In genomic region chr9:6234014-6234413, GRCh38 we compare ENCODE assay signal across 25 cellular contexts. TPM values are rescaled to one million over a fixed set of nuclear protein-coding genes. Genes with fewer than 3 reads are reported as not detected.
DNase-seq lines count a peak whose midpoint lies in the region; ATAC-seq and FAIRE-seq lines count a peak whose summit lies in the region.
"Had no signal": no experiment of that assay in that cellular context is flagged by ENCODE, and none has a peak within 500 bp of the region (broad histone marks: within the 10 kb centered on the region; RNA-seq: fewer than 3 reads in every experiment).

No MANE protein-coding gene starts in this region.

- H3K27ac ChIP-seq in right cardiac atrium (ENCODE audit: low read length): no peak overlapping the region
- H3K27ac ChIP-seq: 22Rv1, A549, C4-2B had no signal

- no peaks in the 10 kb centered on the region for H3K9me3 ChIP-seq in right cardiac atrium (ENCODE audit: control insufficient read depth, low read length)
- H3K9me3 ChIP-seq: A549, Caco-2 had no signal

- ATAC-seq in Right ventricle myocardium inferior (peak; percentile 55), right cardiac atrium (no peak), left cardiac atrium (peak in 1 of 2 donors; percentile 47)
- ATAC-seq: A549, HCT116 had no signal

- whole genome bisulfite sequencing in right cardiac atrium: 15% methylated on average over 1 of the region's 1 CpG

- H3K27me3 ChIP-seq in right cardiac atrium (ENCODE audit: control insufficient read depth, insufficient read depth): no peaks in the 10 kb centered on the region

- peak; percentile 26 for FAIRE-seq in endometrium (lab: Jason Lieb, UNC)
- no peak for FAIRE-seq in frontal cortex (lab: Jason Lieb, UNC)
- FAIRE-seq: A549, D721Med, GM12892, HTR-8/SVneo had no signal

- peaks cover 6% of the 10 kb centered on the region for H3K4me1 ChIP-seq in right cardiac atrium (ENCODE audit: control insufficient read depth, insufficient read depth, low read length)

- DNase-seq in Right ventricle myocardium inferior (ENCODE audit: missing footprints): no peak
- no peak for DNase-seq in right cardiac atrium
- peak; percentile 25 for DNase-seq in left cardiac atrium
- no peak for DNase-seq in stimulated activated CD4-positive, alpha-beta T cell treated with anti-CD3 and anti-CD28 coated beads, Interleukin-1b, Interleukin-23, amount 100 ng/mL, for 48 hours
- no peak for DNase-seq in hepatic stellate cell (ENCODE audit: low spot score)
- DNase-seq in frontal cortex (ENCODE audit: low spot score in 2 of 2): no peak
- DNase-seq: AML-193; Caco-2; CD4-positive, alpha-beta T cell; DMS153; DMS79; GDM1; GOT3; H7; HFFc6; IMR-90 had no signal

- intact Hi-C loops in Right ventricle myocardium inferior (cut with DNase I) (no loop called here), right cardiac atrium (cut with DNase I) (no loop called here), left cardiac atrium (cut with DNase I) (no loop called here)

- H3K4me3 ChIP-seq in right cardiac atrium (ENCODE audit: low read length): no peak overlapping the region
- H3K4me3 ChIP-seq: A549 had no signal

RNA-seq across cellular contexts. Expression of gene IL33, which starts 18.4 kb away (rescaled TPM):
- total RNA-seq in Right ventricle myocardium inferior (29.6 TPM), right cardiac atrium (10 to 100 TPM; 45.2 to 79.1 (median 57.0) TPM), left cardiac atrium (10 to 100 TPM; 44.3 to 50.1 TPM), frontal cortex (8.6 TPM)
- polyA plus RNA-seq in right cardiac atrium: 42.0 TPM
- total RNA-seq: Caco-2; CD4-positive, alpha-beta T cell; IMR-90 had no signal
- polyA plus RNA-seq: BJ, IMR-90 had no signal
